11 cellular contexts compared by ENCODE assay signal in genomic region chr5:132751444-132751843, GRCh38. TPM values are rescaled to one million over a fixed set of nuclear protein-coding genes. Genes with fewer than 3 reads are reported as not detected.
DNase-seq lines count a peak whose midpoint lies in the region; FAIRE-seq and TF ChIP-seq lines count a peak whose summit lies in the region.
"Had no signal": no experiment of that assay in that cellular context is flagged by ENCODE, and none has a peak within 500 bp of the region (broad histone marks: within the 10 kb centered on the region; RNA-seq: fewer than 3 reads in every experiment).

No MANE protein-coding gene starts in this region.

- no peak overlapping the region for H4K8ac ChIP-seq in mesenchymal stem cell (ENCODE audit: low read length)

- CTCF ChIA-PET in CD8-positive, alpha-beta memory T cell (lab: Charles Lee) = interaction anchor here (0.8 to 1.0 kb wide), 2 partner anchors 14 to 69 kb away, joined by 3 to 5 read pairs; partner anchors contain the start of gene KIF3A

- H3K18ac ChIP-seq in mesenchymal stem cell (ENCODE audit: low read depth in 1 of 2, low read length in 2 of 2) = no peak overlapping the region

- no peak overlapping the region for H2AFZ ChIP-seq in mesenchymal stem cell (ENCODE audit: low read depth, low read length)

- H3K36me3 Mint-ChIP-seq in CD8-positive, alpha-beta memory T cell = peaks cover 0 to 31% (median 4%) of the 10 kb centered on the region in 3 donors

- no peak overlapping the region for H3K4me2 ChIP-seq in mesenchymal stem cell (ENCODE audit: low read length, poor library complexity, severe bottlenecking)

- intact Hi-C loops in colonic mucosa (cut with DNase I) = loop anchor here (5.0 kb wide), 1 partner anchor 71 kb away; no protein-coding TSS in a partner anchor

- H3K27ac Mint-ChIP-seq in CD8-positive, alpha-beta memory T cell = peak overlapping the region in 5 of 8 donors; percentile 10 to 74 (median 60)

- no peak overlapping the region for H3K14ac ChIP-seq in mesenchymal stem cell (ENCODE audit: low read length in 2 of 2)

- no peak overlapping the region for H2BK120ac ChIP-seq in mesenchymal stem cell (ENCODE audit: low read depth, low read length)

- peak overlapping the region in 1 of 7 donors; percentile 2 for H3K4me3 Mint-ChIP-seq in CD8-positive, alpha-beta memory T cell

- H3K79me1 ChIP-seq in mesenchymal stem cell (replicated peaks; ENCODE audit: low read length, poor library complexity, severe bottlenecking) = no peaks in the 10 kb centered on the region

- no peak for DNase-seq in CD8-positive, alpha-beta memory T cell
- peak; percentile 36 for DNase-seq in GM19239 (ENCODE audit: insufficient read length, low spot score)
- DNase-seq in HS-5 (ENCODE audit: low read depth) = peak; percentile 56
- DNase-seq in germinal center (ENCODE audit: low spot score) = peak; percentile 24
- no peak for DNase-seq in colonic mucosa
- DNase-seq in cortex of kidney (lab: John Stamatoyannopoulos, UW) = no peak
- DNase-seq in mesenchymal stem cell = no peak
- no peak for DNase-seq in NCI-H2107 treated with DMSO at 0.1 percent for 48 hours (lab: John Stamatoyannopoulos, UW; ENCODE audit: unreplicated experiment)
- DNase-seq: upper lobe of left lung had no signal

- TF ChIP-seq CTCF in colonic mucosa (IDR thresholded peaks at IDR 0.05) = no peak

- H4K91ac ChIP-seq in mesenchymal stem cell (ENCODE audit: low read length) = no peak overlapping the region

- H2BK5ac ChIP-seq in mesenchymal stem cell (ENCODE audit: low read depth, low read length, poor library complexity, severe bottlenecking) = no peak overlapping the region

- POLR2A ChIA-PET in CD8-positive, alpha-beta memory T cell (lab: Charles Lee) = interaction anchor here (0.6 kb wide), 1 partner anchor 1900 kb away, joined by 5 read pairs; no protein-coding TSS in a partner anchor

- no peak overlapping the region for H3K27ac ChIP-seq in CD8-positive, alpha-beta memory T cell (ENCODE audit: low read depth, low read length)
- H3K27ac ChIP-seq in colonic mucosa (no peak overlapping the region), mesenchymal stem cell (ENCODE audit: low read length, poor library complexity, severe bottlenecking) (no peak overlapping the region)
- H3K27ac ChIP-seq: neutrophil, upper lobe of left lung had no signal

- H2BK12ac ChIP-seq in mesenchymal stem cell (ENCODE audit: low read length in 2 of 2) = no peak overlapping the region

- no peaks in the 10 kb centered on the region for H3K27me3 Mint-ChIP-seq in CD8-positive, alpha-beta memory T cell

- no peak overlapping the region for H3K9ac ChIP-seq in colonic mucosa (ENCODE audit: low read depth in 2 of 2, low read length in 2 of 2)
- no peak overlapping the region for H3K9ac ChIP-seq in mesenchymal stem cell (ENCODE audit: low read length)

- no peak overlapping the region for H3K4me3 ChIP-seq in CD8-positive, alpha-beta memory T cell (ENCODE audit: low read length)
- H3K4me3 ChIP-seq in colonic mucosa = no peak overlapping the region
- H3K4me3 ChIP-seq in mesenchymal stem cell (ENCODE audit: insufficient read depth in 1 of 2, low read depth in 1 of 2, low read length in 2 of 2) = peak overlapping the region in 1 of 2 experiments; percentile 39
- H3K4me3 ChIP-seq: upper lobe of left lung had no signal

- peaks cover 9 to 29% (median 11%) of the 10 kb centered on the region in 3 donors for H3K4me1 Mint-ChIP-seq in CD8-positive, alpha-beta memory T cell

- peak; percentile 97 for FAIRE-seq in GM19239 (lab: Jason Lieb, UNC)
- FAIRE-seq: endometrium had no signal

- no peaks in the 10 kb centered on the region for H3K9me3 Mint-ChIP-seq in CD8-positive, alpha-beta memory T cell

- no peaks in the 10 kb centered on the region for H3K36me3 ChIP-seq in CD8-positive, alpha-beta memory T cell (ENCODE audit: insufficient read depth, low read length)
- H3K36me3 ChIP-seq in colonic mucosa (no peaks in the 10 kb centered on the region), mesenchymal stem cell (ENCODE audit: control insufficient read depth in 1 of 2, insufficient read depth in 2 of 2, low read depth in 1 of 2, low read length in 2 of 2) (peaks cover 0 to 4% of the 10 kb centered on the region in 2 experiments)
- H3K36me3 ChIP-seq: neutrophil, upper lobe of left lung had no signal

- no peak overlapping the region for H2BK15ac ChIP-seq in mesenchymal stem cell (ENCODE audit: low read depth, poor library complexity, severe bottlenecking)

- H3K23ac ChIP-seq in mesenchymal stem cell (ENCODE audit: low read length in 2 of 2) = no peak overlapping the region

- no peaks in the 10 kb centered on the region for H3K4me1 ChIP-seq in CD8-positive, alpha-beta memory T cell (ENCODE audit: insufficient read depth, low read length)
- H3K4me1 ChIP-seq in colonic mucosa (no peaks in the 10 kb centered on the region), mesenchymal stem cell (ENCODE audit: control insufficient read depth, insufficient read depth, low read depth, low read length) (peaks cover 15% of the 10 kb centered on the region)

- 96% methylated on average over 7 of the region's 7 CpGs for WGBS in mesenchymal stem cell

- H3K9me3 ChIP-seq in CD8-positive, alpha-beta memory T cell (ENCODE audit: low read length) = no peaks in the 10 kb centered on the region
- H3K9me3 ChIP-seq in colonic mucosa = no peaks in the 10 kb centered on the region
- no peaks in the 10 kb centered on the region for H3K9me3 ChIP-seq in mesenchymal stem cell (ENCODE audit: control insufficient read depth, low read length)
- H3K9me3 ChIP-seq: neutrophil, upper lobe of left lung had no signal

- no peak overlapping the region for H2AK5ac ChIP-seq in mesenchymal stem cell (ENCODE audit: low read length, severe bottlenecking)

- no peak overlapping the region for H3K4ac ChIP-seq in mesenchymal stem cell (ENCODE audit: low read depth in 1 of 2, low read length in 2 of 2)

- H3K27me3 ChIP-seq in CD8-positive, alpha-beta memory T cell (ENCODE audit: insufficient read depth, low read length, poor library complexity, severe bottlenecking) = no peaks in the 10 kb centered on the region
- H3K27me3 ChIP-seq in colonic mucosa (no peaks in the 10 kb centered on the region), mesenchymal stem cell (ENCODE audit: control insufficient read depth in 1 of 2, insufficient read depth in 1 of 2, low read length in 2 of 2) (peaks cover 15 to 84% of the 10 kb centered on the region in 2 experiments)

RNA-seq across cellular contexts. Expression of gene CCNI2, which starts 4.2 kb away (rescaled TPM):
- total RNA-seq in CD8-positive, alpha-beta memory T cell = 1 to 10 TPM; 8.8 to 9.1 TPM
- 3.4 TPM for polyA plus RNA-seq in CD8-positive, alpha-beta memory T cell
- 10 to 100 TPM in 1 of 2 donors, 1 to 10 TPM in 1; 7.1 to 22.9 TPM for total RNA-seq in colonic mucosa
- not detected for polyA plus RNA-seq in mesenchymal stem cell (2013, experiment 1 of 2)
- polyA plus RNA-seq in mesenchymal stem cell (2013, experiment 2 of 2) = not detected

RNA-seq across cellular contexts. Expression of gene KIF3A, which starts 14.1 kb away (rescaled TPM):
- total RNA-seq in CD8-positive, alpha-beta memory T cell = 10 to 100 TPM; 21.1 to 23.3 TPM
- polyA plus RNA-seq in CD8-positive, alpha-beta memory T cell = 15.9 TPM
- total RNA-seq in colonic mucosa = 1 to 10 TPM; 4.0 to 5.2 TPM
- 8.1 TPM for polyA plus RNA-seq in mesenchymal stem cell (2013, experiment 1 of 2)
- polyA plus RNA-seq in mesenchymal stem cell (2013, experiment 2 of 2) = 8.2 TPM

RNA-seq across cellular contexts. Expression of gene SEPTIN8, which starts 25.6 kb away (rescaled TPM):
- 10 to 100 TPM; 34.5 to 38.1 TPM for total RNA-seq in CD8-positive, alpha-beta memory T cell
- 2.8 TPM for polyA plus RNA-seq in CD8-positive, alpha-beta memory T cell
- 10 to 100 TPM; 57.6 to 84.2 TPM for total RNA-seq in colonic mucosa
- 56.6 TPM for polyA plus RNA-seq in mesenchymal stem cell (2013, experiment 1 of 2)
- polyA plus RNA-seq in mesenchymal stem cell (2013, experiment 2 of 2) = 56.6 TPM

Comparison
In these comparisons a context has a peak if more than half of its experiments do, and no peak if none do; other contexts are left out.
1. DNase-seq: peak in GM19239 (single experiment), HS-5 (single experiment) and germinal center (single experiment); none in CD8-positive, alpha-beta memory T cell (0 of 5), colonic mucosa (single experiment), cortex of kidney (single experiment), mesenchymal stem cell (single experiment) and NCI-H2107 treated with DMSO at 0.1 percent for 48 hours (single experiment).